ENCODE assay signal across 13 cellular contexts in genomic region chr7:92827464-92827863, GRCh38. TPM values are rescaled to one million over a fixed set of nuclear protein-coding genes. Genes with fewer than 3 reads are reported as not detected.
A peak's percentile ranks its signal among the peaks of the same experiment; 100 is the strongest.
DNase-seq lines count a peak whose midpoint lies in the region; ATAC-seq and TF ChIP-seq lines count a peak whose summit lies in the region.
"Had no signal": no experiment of that assay in that cellular context is flagged by ENCODE, and none has a peak within 500 bp of the region (broad histone marks: within the 10 kb centered on the region; RNA-seq: fewer than 3 reads in every experiment).

No MANE protein-coding gene starts in this region.

- H3K4me3 Mint-ChIP-seq in activated CD8-positive, alpha-beta T cell treated with anti-CD3 and anti-CD28 coated beads, Interleukin-2, amount 10 ng/mL, durations not matched to agents 7 days and 5 days: peak overlapping the region; percentile 2
- no peak overlapping the region for H3K4me3 Mint-ChIP-seq in activated CD8-positive, alpha-beta T cell treated with anti-CD3 and anti-CD28 coated beads for 36 hours
- peak overlapping the region; percentile 59 for H3K4me3 Mint-ChIP-seq in T-helper 17 cell
- no peak overlapping the region for H3K4me3 Mint-ChIP-seq in effector memory CD8-positive, alpha-beta T cell

- no peak for DNase-seq in activated CD8-positive, alpha-beta T cell treated with anti-CD3 and anti-CD28 coated beads, Interleukin-2, amount 10 ng/mL, durations not matched to agents 7 days and 5 days
- no peak for DNase-seq in activated CD8-positive, alpha-beta T cell treated with anti-CD3 and anti-CD28 coated beads for 36 hours
- DNase-seq in Daoy (ENCODE audit: low read depth) (peak; percentile 4), T-helper 17 cell (no peak), glomerular visceral epithelial cell (ENCODE audit: extremely low spot score) (peak; percentile 38), T-helper 9 cell (no peak), SIG-M5 treated with dmso at 0.1 percent for 504 hours (lab: John Stamatoyannopoulos, UW; ENCODE audit: unreplicated experiment) (no peak)
- DNase-seq in effector memory CD8-positive, alpha-beta T cell: no peak
- DNase-seq: amygdala, DMS153, NCI-H1417 treated with DMSO at 0.1 percent for 48 hours, NCI-H345, upper lobe of right lung had no signal

- no peak overlapping the region for H3K27ac Mint-ChIP-seq in activated CD8-positive, alpha-beta T cell treated with anti-CD3 and anti-CD28 coated beads, Interleukin-2, amount 10 ng/mL, durations not matched to agents 7 days and 5 days
- no peak overlapping the region for H3K27ac Mint-ChIP-seq in activated CD8-positive, alpha-beta T cell treated with anti-CD3 and anti-CD28 coated beads for 36 hours
- peak overlapping the region; percentile 41 for H3K27ac Mint-ChIP-seq in T-helper 17 cell
- no peak overlapping the region for H3K27ac Mint-ChIP-seq in effector memory CD8-positive, alpha-beta T cell

- TF ChIP-seq CTCF in activated CD8-positive, alpha-beta T cell treated with anti-CD3 and anti-CD28 coated beads for 36 hours (IDR thresholded peaks at IDR 0.05): no peak

- H3K9me3 ChIP-seq in T-helper 17 cell (ENCODE audit: control insufficient read depth, low read length, poor library complexity, severe bottlenecking): no peaks in the 10 kb centered on the region
- H3K9me3 ChIP-seq: upper lobe of right lung had no signal

- H3K27me3 Mint-ChIP-seq in activated CD8-positive, alpha-beta T cell treated with anti-CD3 and anti-CD28 coated beads, Interleukin-2, amount 10 ng/mL, durations not matched to agents 7 days and 5 days (ENCODE audit: low read depth): no peaks in the 10 kb centered on the region
- no peaks in the 10 kb centered on the region for H3K27me3 Mint-ChIP-seq in activated CD8-positive, alpha-beta T cell treated with anti-CD3 and anti-CD28 coated beads for 36 hours
- H3K27me3 Mint-ChIP-seq in T-helper 17 cell: no peaks in the 10 kb centered on the region
- H3K27me3 Mint-ChIP-seq in effector memory CD8-positive, alpha-beta T cell: no peaks in the 10 kb centered on the region

- CTCF ChIA-PET in activated CD8-positive, alpha-beta T cell treated with anti-CD3 and anti-CD28 coated beads, Interleukin-2, amount 10 ng/mL, durations not matched to agents 7 days and 5 days (lab: Charles Lee): interaction anchor here (0.8 to 1.6 kb wide), 3 partner anchors 10 to 233 kb away, joined by 3 to 4 read pairs (median 4); no protein-coding TSS in a partner anchor
- CTCF ChIA-PET in activated CD8-positive, alpha-beta T cell treated with anti-CD3 and anti-CD28 coated beads for 36 hours (lab: Charles Lee): interaction anchor here (0.8 to 1.6 kb wide), 4 partner anchors 10 to 206 kb away, joined by 3 to 5 read pairs (median 4); no protein-coding TSS in a partner anchor

- no peak for ATAC-seq in activated CD8-positive, alpha-beta T cell treated with anti-CD3 and anti-CD28 coated beads, Interleukin-2, amount 10 ng/mL, durations not matched to agents 7 days and 5 days
- no peak for ATAC-seq in activated CD8-positive, alpha-beta T cell treated with anti-CD3 and anti-CD28 coated beads for 36 hours
- ATAC-seq in T-helper 17 cell: no peak
- no peak for ATAC-seq in effector memory CD8-positive, alpha-beta T cell (replicated peaks)
- ATAC-seq: upper lobe of right lung had no signal

- POLR2A ChIA-PET in activated CD8-positive, alpha-beta T cell treated with anti-CD3 and anti-CD28 coated beads, Interleukin-2, amount 10 ng/mL, durations not matched to agents 7 days and 5 days (lab: Charles Lee): interaction anchor here (1.3 kb wide), 1 partner anchor 12 kb away, joined by 3 read pairs; no protein-coding TSS in a partner anchor
- POLR2A ChIA-PET in activated CD8-positive, alpha-beta T cell treated with anti-CD3 and anti-CD28 coated beads for 36 hours (lab: Charles Lee): no interaction called here

- intact Hi-C loops in activated CD8-positive, alpha-beta T cell treated with anti-CD3 and anti-CD28 coated beads for 36 hours (cut with micrococcal nuclease): no loop called here

- peaks cover 81% of the 10 kb centered on the region for H3K4me1 Mint-ChIP-seq in activated CD8-positive, alpha-beta T cell treated with anti-CD3 and anti-CD28 coated beads, Interleukin-2, amount 10 ng/mL, durations not matched to agents 7 days and 5 days (ENCODE audit: low read depth)
- peaks cover 82% of the 10 kb centered on the region for H3K4me1 Mint-ChIP-seq in activated CD8-positive, alpha-beta T cell treated with anti-CD3 and anti-CD28 coated beads for 36 hours (ENCODE audit: low read depth)
- H3K4me1 Mint-ChIP-seq in T-helper 17 cell: peaks cover 50% of the 10 kb centered on the region
- H3K4me1 Mint-ChIP-seq in effector memory CD8-positive, alpha-beta T cell (ENCODE audit: low read depth in 2 of 2): peaks cover 36 to 74% of the 10 kb centered on the region in 2 donors

- H3K9me3 Mint-ChIP-seq in activated CD8-positive, alpha-beta T cell treated with anti-CD3 and anti-CD28 coated beads, Interleukin-2, amount 10 ng/mL, durations not matched to agents 7 days and 5 days (ENCODE audit: insufficient read depth): no peaks in the 10 kb centered on the region
- no peaks in the 10 kb centered on the region for H3K9me3 Mint-ChIP-seq in activated CD8-positive, alpha-beta T cell treated with anti-CD3 and anti-CD28 coated beads for 36 hours
- no peaks in the 10 kb centered on the region for H3K9me3 Mint-ChIP-seq in effector memory CD8-positive, alpha-beta T cell

- peaks cover 77% of the 10 kb centered on the region for H3K36me3 Mint-ChIP-seq in activated CD8-positive, alpha-beta T cell treated with anti-CD3 and anti-CD28 coated beads, Interleukin-2, amount 10 ng/mL, durations not matched to agents 7 days and 5 days (ENCODE audit: low read depth)
- H3K36me3 Mint-ChIP-seq in activated CD8-positive, alpha-beta T cell treated with anti-CD3 and anti-CD28 coated beads for 36 hours (ENCODE audit: low read depth): peaks cover 60% of the 10 kb centered on the region
- peaks cover 4% of the 10 kb centered on the region for H3K36me3 Mint-ChIP-seq in T-helper 17 cell (ENCODE audit: low read depth)
- H3K36me3 Mint-ChIP-seq in effector memory CD8-positive, alpha-beta T cell (ENCODE audit: insufficient read depth): peaks cover 10% of the 10 kb centered on the region

RNA-seq across cellular contexts. Expression of gene CDK6, which starts 8.9 kb away (rescaled TPM):
- 100 to 1,000 TPM; 159 to 160 TPM for total RNA-seq in activated CD8-positive, alpha-beta T cell treated with anti-CD3 and anti-CD28 coated beads, Interleukin-2, amount 10 ng/mL, durations not matched to agents 7 days and 5 days
- total RNA-seq in activated CD8-positive, alpha-beta T cell treated with anti-CD3 and anti-CD28 coated beads for 36 hours: 100 to 1,000 TPM; 130 to 138 TPM
- total RNA-seq in Daoy (2014; rRNA removed; shearing (Covaris generic)): 82.2 and 92.9 TPM in 2 replicates
- 10 to 100 TPM; 61.5 to 63.7 TPM for total RNA-seq in T-helper 17 cell

Comparison
In these comparisons a context has a peak if more than half of its experiments do, and no peak if none do; other contexts are left out.
1. H3K4me3 Mint-ChIP-seq: peak in activated CD8-positive, alpha-beta T cell treated with anti-CD3 and anti-CD28 coated beads, Interleukin-2, amount 10 ng/mL, durations not matched to agents 7 days and 5 days (single experiment) and T-helper 17 cell (single experiment); none in activated CD8-positive, alpha-beta T cell treated with anti-CD3 and anti-CD28 coated beads for 36 hours (single experiment) and effector memory CD8-positive, alpha-beta T cell (0 of 2).
2. DNase-seq: peak in Daoy (single experiment) and glomerular visceral epithelial cell (single experiment); none in activated CD8-positive, alpha-beta T cell treated with anti-CD3 and anti-CD28 coated beads, Interleukin-2, amount 10 ng/mL, durations not matched to agents 7 days and 5 days (single experiment), activated CD8-positive, alpha-beta T cell treated with anti-CD3 and anti-CD28 coated beads for 36 hours (single experiment), T-helper 17 cell (0 of 3), T-helper 9 cell (single experiment), effector memory CD8-positive, alpha-beta T cell (0 of 3) and SIG-M5 treated with dmso at 0.1 percent for 504 hours (single experiment).